In genomic region chr1:151790940-151791651, GRCh38 we compare ENCODE assay signal across 8 cellular contexts. TPM values are rescaled to one million over a fixed set of nuclear protein-coding genes. Genes with fewer than 3 reads are reported as not detected.
A peak's percentile ranks its signal among the peaks of the same experiment; 100 is the strongest.
DNase-seq lines count a peak whose midpoint lies in the region; ATAC-seq and TF ChIP-seq lines count a peak whose summit lies in the region.

No MANE protein-coding gene starts in this region.

- H3K18ac ChIP-seq in trophoblast cell (ENCODE audit: low read length) = no peak overlapping the region

- H4K12ac ChIP-seq in trophoblast cell (ENCODE audit: low read depth, low read length) = peak overlapping the region; percentile 67

- no peaks in the 10 kb centered on the region for H3K27me3 ChIP-seq in WERI-Rb-1 (ENCODE audit: insufficient read depth, low read depth, severe bottlenecking)
- no peaks in the 10 kb centered on the region for H3K27me3 ChIP-seq in trophoblast cell (ENCODE audit: insufficient read depth, low read length)

- no peak overlapping the region for H3K23ac ChIP-seq in trophoblast cell (ENCODE audit: low read length)

- no peaks in the 10 kb centered on the region for H3K9me3 ChIP-seq in WERI-Rb-1 (ENCODE audit: severe bottlenecking)
- no peaks in the 10 kb centered on the region for H3K9me3 ChIP-seq in trophoblast cell (ENCODE audit: insufficient read depth, low read depth, low read length)

- H2AK5ac ChIP-seq in trophoblast cell (ENCODE audit: low read length) = no peak overlapping the region

- H3K4me3 ChIP-seq in WERI-Rb-1 (ENCODE audit: low read depth, low read length) (peak overlapping the region; percentile 65), fibroblast of villous mesenchyme (ENCODE audit: low read depth, low read length) (peak overlapping the region; percentile 69), trophoblast cell (ENCODE audit: low read depth, low read length) (peak overlapping the region; percentile 76)

- peak overlapping the region; percentile 3 for H3K9ac ChIP-seq in trophoblast cell (ENCODE audit: low read length)

- no CpG with 5 or more reads among the region's 52 CpGs for WGBS in trophoblast cell (ENCODE audit: extremely low coverage, insufficient coverage, insufficient read length)

- peak overlapping the region; percentile 99 for H2AFZ ChIP-seq in trophoblast cell (ENCODE audit: insufficient read depth, low read length, poor library complexity)

- peak overlapping the region; percentile 38 for H2BK5ac ChIP-seq in trophoblast cell (ENCODE audit: low read depth, low read length, poor library complexity)

- H3K4me1 ChIP-seq in trophoblast cell (ENCODE audit: control insufficient read depth in 1 of 2, insufficient read depth in 2 of 2, low read length in 2 of 2) = peaks cover 2% of the 10 kb centered on the region in 2 experiments

- peak overlapping the region; percentile 88 for H3K4me2 ChIP-seq in trophoblast cell (ENCODE audit: low read length)

- ATAC-seq in HG03159 (IDR thresholded peaks at IDR 0.05; ENCODE audit: unreplicated experiment) = no peak
- no peak for ATAC-seq in HG03442 (IDR thresholded peaks at IDR 0.05; ENCODE audit: unreplicated experiment)

- TF ChIP-seq CTCF in WERI-Rb-1 (IDR thresholded peaks at IDR 0.05; ENCODE audit: low read depth, low read length) (no peak), fibroblast of villous mesenchyme (IDR thresholded peaks at IDR 0.05; ENCODE audit: insufficient read depth, low read depth, low read length) (no peak)

- peak overlapping the region; percentile 59 for H3K4ac ChIP-seq in trophoblast cell (ENCODE audit: low read depth, low read length)

- peaks cover 6% of the 10 kb centered on the region for H3K79me2 ChIP-seq in trophoblast cell (ENCODE audit: control insufficient read depth, insufficient read depth, low read length, poor library complexity)

- no peak overlapping the region for H4K91ac ChIP-seq in trophoblast cell (ENCODE audit: low read depth, low read length)

- H3K27ac ChIP-seq in WERI-Rb-1 (peak overlapping the region; percentile 54), trophoblast cell (ENCODE audit: low read depth, low read length) (no peak overlapping the region)

- peak; percentile 29 for DNase-seq in NCI-H2171 treated with DMSO at 0.1 percent for 48 hours (lab: John Stamatoyannopoulos, UW)
- no peak for DNase-seq in NCI-H2171 (lab: John Stamatoyannopoulos, UW)
- peak; percentile 70 for DNase-seq in HuH-7.5 (ENCODE audit: low spot score)
- DNase-seq in WERI-Rb-1 = peak; percentile 71
- DNase-seq in fibroblast of villous mesenchyme (ENCODE audit: low read depth) = peak; percentile 10
- peak in 1 of 2 donors; percentile 26 for DNase-seq in trophoblast cell

- no peak overlapping the region for H2BK12ac ChIP-seq in trophoblast cell (ENCODE audit: low read length)

- H3K14ac ChIP-seq in trophoblast cell (ENCODE audit: low read length) = peak overlapping the region; percentile 75

- no peak overlapping the region for H2BK120ac ChIP-seq in trophoblast cell (ENCODE audit: insufficient read depth, low read length, poor library complexity)

- peaks cover 5% of the 10 kb centered on the region for H3K79me1 ChIP-seq in trophoblast cell (ENCODE audit: low read length)

- H3K36me3 ChIP-seq in WERI-Rb-1 (peaks cover 4% of the 10 kb centered on the region), trophoblast cell (ENCODE audit: control insufficient read depth in 1 of 2, insufficient read depth in 2 of 2, low read length in 2 of 2) (no peaks in the 10 kb centered on the region)

- peak overlapping the region; percentile 90 for H4K8ac ChIP-seq in trophoblast cell (ENCODE audit: low read depth, low read length)

RNA-seq across cellular contexts. Expression of gene TDRKH, which starts 0.8 kb away (rescaled TPM):
- 0.64 and 1.7 TPM in 2 replicates for total RNA-seq in fibroblast of villous mesenchyme
- 6.6 and 7.2 TPM in 2 replicates for polyA plus RNA-seq in trophoblast cell (2013)

RNA-seq across cellular contexts. Expression of gene LINGO4, which starts 14.1 kb away (rescaled TPM):
- total RNA-seq in fibroblast of villous mesenchyme = not detected in 2 replicates
- not detected in 2 replicates for polyA plus RNA-seq in trophoblast cell (2013)

RNA-seq across cellular contexts. Expression of gene MRPL9, which starts 27.8 kb away (rescaled TPM):
- 91.5 and 95.7 TPM in 2 replicates for total RNA-seq in fibroblast of villous mesenchyme
- 67.0 and 69.9 TPM in 2 replicates for polyA plus RNA-seq in trophoblast cell (2013)

RNA-seq across cellular contexts. Expression of gene RORC, which starts 40.5 kb away (rescaled TPM):
- under 0.01 TPM in 1 of 2 replicates, not detected in the other for total RNA-seq in fibroblast of villous mesenchyme
- polyA plus RNA-seq in trophoblast cell (2013) = 0.03 TPM in 2 replicates

RNA-seq across cellular contexts. Expression of gene C2CD4D, which starts 48.5 kb away (rescaled TPM):
- total RNA-seq in fibroblast of villous mesenchyme = not detected in 2 replicates
- polyA plus RNA-seq in trophoblast cell (2013) = 1.8 and 2.0 TPM in 2 replicates
